ENCODE assay signal across 8 cellular contexts in genomic region chr5:76544268-76544926, GRCh38.
DNase-seq lines count a peak whose midpoint lies in the region; ATAC-seq, FAIRE-seq and TF ChIP-seq lines count a peak whose summit lies in the region.

No MANE protein-coding gene starts in this region.

- TF ChIP-seq CTCF in 22Rv1 (IDR thresholded peaks at IDR 0.05) (peak; percentile 78), fibroblast of the aortic adventitia (IDR thresholded peaks at IDR 0.05; ENCODE audit: insufficient read depth, low read length) (peak; percentile 74)

- DNase-seq in GM18507 (ENCODE audit: extremely low spot score, insufficient read length, low read depth) (no peak), NAMALWA (ENCODE audit: low spot score) (peak; percentile 26), activated T-cell treated with anti-CD3 and anti-CD28 coated beads for 24 hours (ENCODE audit: low read depth) (peak; percentile 49), fibroblast of the aortic adventitia (ENCODE audit: low read depth) (peak; percentile 62)
- DNase-seq in stimulated activated CD4-positive, alpha-beta T cell treated with anti-CD3 and anti-CD28 coated beads, Interleukin-12 subunit alpha, Interleukin-12 subunit beta, amount 100 ng/mL, for 48 hours (ENCODE audit: low read depth in 2 of 3, low spot score in 1 of 3): peak; percentile 38 to 44 (median 40)

- H3K27ac ChIP-seq in 22Rv1: no peak overlapping the region

- ATAC-seq in GM18867 (IDR thresholded peaks at IDR 0.05; ENCODE audit: unreplicated experiment) (no peak), HG03025 (IDR thresholded peaks at IDR 0.05; ENCODE audit: low FRiP score, unreplicated experiment) (no peak)

- no peak overlapping the region for H3K4me3 ChIP-seq in fibroblast of the aortic adventitia (ENCODE audit: low read depth, low read length)

- peak; percentile 73 for FAIRE-seq in GM18507 (lab: Jason Lieb, UNC)
